ENCODE assay signal across 25 cellular contexts in genomic region chr6:119343573-119344146, GRCh38. TPM values are rescaled to one million over a fixed set of nuclear protein-coding genes. Genes with fewer than 3 reads are reported as not detected.
A peak's percentile ranks its signal among the peaks of the same experiment; 100 is the strongest.
DNase-seq lines count a peak whose midpoint lies in the region; ATAC-seq and TF ChIP-seq lines count a peak whose summit lies in the region.
"Had no signal": no experiment of that assay in that cellular context is flagged by ENCODE, and none has a peak within 500 bp of the region (broad histone marks: within the 10 kb centered on the region; RNA-seq: fewer than 3 reads in every experiment).

No MANE protein-coding gene starts in this region.

- no CpG with 5 or more reads among the region's 5 CpGs for WGBS in trophoblast cell (ENCODE audit: extremely low coverage, insufficient coverage, insufficient read length)

- H3K4me3 ChIP-seq in KMS-11 (IDR thresholded peaks at IDR 0.05; ENCODE audit: insufficient read depth, low read depth, low read length) (no peak overlapping the region), trophoblast cell (ENCODE audit: low read depth, low read length) (no peak overlapping the region), neural progenitor cell (no peak overlapping the region), mucosa of descending colon (no peak overlapping the region)
- H3K4me3 ChIP-seq: colonic mucosa, uterus had no signal

- CTCF ChIA-PET in CD4-positive, alpha-beta T cell (lab: Charles Lee) = interaction anchor here (0.7 to 2.7 kb wide), 2 partner anchors 9 to 458 kb away, joined by 3 to 8 read pairs; no protein-coding TSS in a partner anchor

- H2BK12ac ChIP-seq in trophoblast cell (ENCODE audit: low read length) = no peak overlapping the region

- no peak overlapping the region for H4K8ac ChIP-seq in trophoblast cell (ENCODE audit: low read depth, low read length)

- no peak overlapping the region for H2BK120ac ChIP-seq in trophoblast cell (ENCODE audit: insufficient read depth, low read length, poor library complexity)

- H3K9ac ChIP-seq in KMS-11 = no peak overlapping the region
- H3K9ac ChIP-seq in trophoblast cell (ENCODE audit: low read length) = no peak overlapping the region
- no peak overlapping the region for H3K9ac ChIP-seq in neural progenitor cell

- peak overlapping the region; percentile 6 for H3K27ac Mint-ChIP-seq in CD4-positive, alpha-beta T cell
- H3K27ac Mint-ChIP-seq in central memory CD8-positive, alpha-beta T cell (ENCODE audit: low read depth) = peak overlapping the region; percentile 20
- H3K27ac Mint-ChIP-seq in neural progenitor cell = no peak overlapping the region
- H3K27ac Mint-ChIP-seq: activated CD4-positive, alpha-beta memory T cell treated with anti-CD3 and anti-CD28 coated beads, Interleukin-2, amount 10 ng/mL, durations not matched to agents 7 days and 5 days; activated naive CD4-positive, alpha-beta T cell treated with anti-CD3 and anti-CD28 coated beads for 36 hours had no signal

- H3K14ac ChIP-seq in trophoblast cell (ENCODE audit: low read length) = no peak overlapping the region

- no peak for DNase-seq in CD4-positive, alpha-beta T cell
- DNase-seq in central memory CD8-positive, alpha-beta T cell (ENCODE audit: low spot score in 2 of 2) = no peak
- DNase-seq in trophoblast cell (peak; percentile 22 to 81), NCI-H1694 (lab: John Stamatoyannopoulos, UW) (no peak), neural progenitor cell (ENCODE audit: low spot score) (no peak), mucosa of descending colon (no peak)
- DNase-seq: activated CD4-positive, alpha-beta memory T cell treated with anti-CD3 and anti-CD28 coated beads, Interleukin-2, amount 10 ng/mL, durations not matched to agents 7 days and 5 days; activated T-cell treated with anti-CD3 and anti-CD28 coated beads for 4 hours; amygdala; C1 segment of cervical spinal cord; colonic mucosa; DMS 273 treated with DMSO at 0.1 percent for 48 hours; IMR-90; kidney; lower lobe of right lung; NCI-H1417 treated with DMSO at 0.1 percent for 48 hours; NCI-H2107; NCI-H446; PC-3; stimulated activated CD4-positive, alpha-beta T cell treated with anti-CD3 and anti-CD28 coated beads, Interleukin-2, amount 100 ng/mL, for 24 hours; T1000; uterus had no signal

- no peak overlapping the region for H2AFZ ChIP-seq in KMS-11 (ENCODE audit: low read depth)
- H2AFZ ChIP-seq in trophoblast cell (ENCODE audit: insufficient read depth, low read length, poor library complexity) = no peak overlapping the region
- no peak overlapping the region for H2AFZ ChIP-seq in neural progenitor cell (replicated peaks)

- peaks cover 99% of the 10 kb centered on the region for H3K79me2 ChIP-seq in KMS-11 (ENCODE audit: insufficient read depth, low read depth)
- peaks cover 4% of the 10 kb centered on the region for H3K79me2 ChIP-seq in trophoblast cell (ENCODE audit: control insufficient read depth, insufficient read depth, low read length, poor library complexity)
- no peaks in the 10 kb centered on the region for H3K79me2 ChIP-seq in neural progenitor cell (ENCODE audit: low read depth)

- peaks cover 66% of the 10 kb centered on the region for H3K4me1 Mint-ChIP-seq in CD4-positive, alpha-beta T cell (ENCODE audit: low read depth)
- peaks cover 80% of the 10 kb centered on the region for H3K4me1 Mint-ChIP-seq in central memory CD8-positive, alpha-beta T cell
- peaks cover 35% of the 10 kb centered on the region for H3K4me1 Mint-ChIP-seq in neural progenitor cell

- H3K27me3 Mint-ChIP-seq in CD4-positive, alpha-beta T cell = no peaks in the 10 kb centered on the region
- H3K27me3 Mint-ChIP-seq in central memory CD8-positive, alpha-beta T cell = no peaks in the 10 kb centered on the region
- no peaks in the 10 kb centered on the region for H3K27me3 Mint-ChIP-seq in neural progenitor cell (ENCODE audit: insufficient read depth, low read depth)
- H3K27me3 Mint-ChIP-seq: activated CD4-positive, alpha-beta memory T cell treated with anti-CD3 and anti-CD28 coated beads, Interleukin-2, amount 10 ng/mL, durations not matched to agents 7 days and 5 days had no signal

- H4K12ac ChIP-seq in trophoblast cell (ENCODE audit: low read depth, low read length) = no peak overlapping the region

- H3K36me3 Mint-ChIP-seq in CD4-positive, alpha-beta T cell (ENCODE audit: low read depth) = peaks cover 5% of the 10 kb centered on the region
- H3K36me3 Mint-ChIP-seq in central memory CD8-positive, alpha-beta T cell (ENCODE audit: insufficient read depth) = peaks cover 6% of the 10 kb centered on the region
- H3K36me3 Mint-ChIP-seq in neural progenitor cell = peaks cover 2% of the 10 kb centered on the region

- no peaks in the 10 kb centered on the region for H3K9me3 ChIP-seq in CD4-positive, alpha-beta T cell (ENCODE audit: control insufficient read depth, low read length)
- H3K9me3 ChIP-seq in trophoblast cell (ENCODE audit: insufficient read depth, low read depth, low read length) (no peaks in the 10 kb centered on the region), neural progenitor cell (ENCODE audit: low read depth) (no peaks in the 10 kb centered on the region), mucosa of descending colon (no peaks in the 10 kb centered on the region)
- H3K9me3 ChIP-seq: colonic mucosa, lower lobe of right lung, uterus had no signal

- no peak for ATAC-seq in CD4-positive, alpha-beta T cell (ENCODE audit: poor library complexity)
- ATAC-seq in central memory CD8-positive, alpha-beta T cell (replicated peaks; ENCODE audit: extremely low read depth, poor library complexity, severe bottlenecking) = no peak
- no peak for ATAC-seq in mucosa of descending colon
- ATAC-seq: lower lobe of right lung, PC-3, Right ventricle myocardium inferior had no signal

- H3K18ac ChIP-seq in trophoblast cell (ENCODE audit: low read length) = no peak overlapping the region

- TF ChIP-seq CTCF in CD4-positive, alpha-beta T cell (IDR thresholded peaks at IDR 0.05) = no peak
- TF ChIP-seq CTCF in KMS-11 (conservative IDR thresholded peaks at IDR 0.05; ENCODE audit: low read depth, low read length) = no peak
- no peak for TF ChIP-seq CTCF in neural progenitor cell (IDR thresholded peaks at IDR 0.05)
- no peak for TF ChIP-seq CTCF in mucosa of descending colon (IDR thresholded peaks at IDR 0.05)

- intact Hi-C loops in CD4-positive, alpha-beta T cell (cut with DNase I, micrococcal nuclease) = loop anchor here in 1 of 2 experiments (10.0 kb wide), 3 partner anchors 409 to 1991 kb away; partner anchors contain the start of genes MCM9, NUS1 and TBC1D32
- intact Hi-C loops in mucosa of descending colon (cut with DNase I, micrococcal nuclease) = no loop called here

- no peak overlapping the region for H3K27ac ChIP-seq in CD4-positive, alpha-beta T cell (ENCODE audit: low read depth, low read length)
- H3K27ac ChIP-seq in KMS-11 (no peak overlapping the region), trophoblast cell (ENCODE audit: low read depth, low read length) (no peak overlapping the region), neural progenitor cell (no peak overlapping the region)
- H3K27ac ChIP-seq: colonic mucosa, lower lobe of right lung, uterus had no signal

- no peak overlapping the region for H4K91ac ChIP-seq in trophoblast cell (ENCODE audit: low read depth, low read length)

- H3K4me1 ChIP-seq in KMS-11 (ENCODE audit: low read depth, poor library complexity, severe bottlenecking) = peaks cover 33% of the 10 kb centered on the region
- peaks cover 3 to 7% of the 10 kb centered on the region in 2 experiments for H3K4me1 ChIP-seq in trophoblast cell (ENCODE audit: control insufficient read depth in 1 of 2, insufficient read depth in 2 of 2, low read length in 2 of 2)
- peaks cover 20% of the 10 kb centered on the region for H3K4me1 ChIP-seq in neural progenitor cell
- H3K4me1 ChIP-seq in mucosa of descending colon (ENCODE audit: low read depth) = peaks cover 31% of the 10 kb centered on the region
- H3K4me1 ChIP-seq: colonic mucosa, uterus had no signal

- H3K36me3 ChIP-seq in KMS-11 (ENCODE audit: insufficient read depth) (no peaks in the 10 kb centered on the region; the same call in 1 of the 2 replicates), trophoblast cell (ENCODE audit: control insufficient read depth in 1 of 2, insufficient read depth in 2 of 2, low read length in 2 of 2) (peaks cover 2 to 6% of the 10 kb centered on the region in 2 experiments), neural progenitor cell (no peaks in the 10 kb centered on the region), mucosa of descending colon (ENCODE audit: low read depth) (no peaks in the 10 kb centered on the region)
- H3K36me3 ChIP-seq: colonic mucosa, lower lobe of right lung, uterus had no signal

- H3F3A ChIP-seq in neural progenitor cell (ENCODE audit: low read depth) = peaks cover 20% of the 10 kb centered on the region

- no peak overlapping the region for H3K4me3 Mint-ChIP-seq in CD4-positive, alpha-beta T cell
- no peak overlapping the region for H3K4me3 Mint-ChIP-seq in central memory CD8-positive, alpha-beta T cell
- H3K4me3 Mint-ChIP-seq in neural progenitor cell = no peak overlapping the region
- H3K4me3 Mint-ChIP-seq: activated CD4-positive, alpha-beta memory T cell treated with anti-CD3 and anti-CD28 coated beads, Interleukin-2, amount 10 ng/mL, durations not matched to agents 7 days and 5 days; activated naive CD4-positive, alpha-beta T cell treated with anti-CD3 and anti-CD28 coated beads for 36 hours had no signal

- H3K23ac ChIP-seq in trophoblast cell (ENCODE audit: low read length) = no peak overlapping the region

- H3K9me3 Mint-ChIP-seq in CD4-positive, alpha-beta T cell = no peaks in the 10 kb centered on the region
- H3K9me3 Mint-ChIP-seq in central memory CD8-positive, alpha-beta T cell = no peaks in the 10 kb centered on the region
- H3K9me3 Mint-ChIP-seq in neural progenitor cell = no peaks in the 10 kb centered on the region
- H3K9me3 Mint-ChIP-seq: activated CD4-positive, alpha-beta memory T cell treated with anti-CD3 and anti-CD28 coated beads, Interleukin-2, amount 10 ng/mL, durations not matched to agents 7 days and 5 days; activated naive CD4-positive, alpha-beta T cell treated with anti-CD3 and anti-CD28 coated beads for 36 hours had no signal

- H3K4me2 ChIP-seq in KMS-11 (0 out of 2 replicates have a peak overlapping the region, but pooled peaks have one; percentile 69), trophoblast cell (ENCODE audit: low read length) (no peak overlapping the region), neural progenitor cell (no peak overlapping the region)

- H3K27me3 ChIP-seq in CD4-positive, alpha-beta T cell (ENCODE audit: control insufficient read depth, insufficient read depth, low read length) = no peaks in the 10 kb centered on the region
- no peaks in the 10 kb centered on the region for H3K27me3 ChIP-seq in KMS-11 (ENCODE audit: insufficient read depth, low read depth)
- H3K27me3 ChIP-seq in trophoblast cell (ENCODE audit: insufficient read depth, low read length) = no peaks in the 10 kb centered on the region
- H3K27me3 ChIP-seq in neural progenitor cell = peaks cover 35% of the 10 kb centered on the region
- H3K27me3 ChIP-seq: colonic mucosa, uterus had no signal

- H4K20me1 ChIP-seq in KMS-11 (ENCODE audit: insufficient read depth) (no peaks in the 10 kb centered on the region), neural progenitor cell (ENCODE audit: low read depth) (peaks cover 20% of the 10 kb centered on the region)

- POLR2A ChIA-PET in CD4-positive, alpha-beta T cell (lab: Charles Lee) = interaction anchor here (1.1 to 2.5 kb wide), 3 partner anchors 9 to 29 kb away, joined by 3 to 10 read pairs (median 5); no protein-coding TSS in a partner anchor

- no peak overlapping the region for H3K4ac ChIP-seq in trophoblast cell (ENCODE audit: low read depth, low read length)

- H2AK5ac ChIP-seq in trophoblast cell (ENCODE audit: low read length) = no peak overlapping the region

- peaks cover 4% of the 10 kb centered on the region for H3K79me1 ChIP-seq in trophoblast cell (ENCODE audit: low read length)

- no peak overlapping the region for H2BK5ac ChIP-seq in trophoblast cell (ENCODE audit: low read depth, low read length, poor library complexity)

RNA-seq across cellular contexts. Expression of gene MAN1A1, which starts 5.9 kb away (rescaled TPM):
- 1 to 10 TPM; 4.5 to 4.9 TPM for total RNA-seq in CD4-positive, alpha-beta T cell
- 29.1 and 30.7 TPM in 2 replicates for polyA plus RNA-seq in trophoblast cell (2013)
- total RNA-seq in neural progenitor cell (ENCODE audit: low replicate concordance) (4.0 and 5.2 TPM in 2 replicates), mucosa of descending colon (10 to 100 TPM; 45.1 to 74.2 (median 66.4) TPM)

Comparison
In these comparisons a context has a peak if more than half of its experiments do, and no peak if none do; other contexts are left out.
1. DNase-seq: peak in trophoblast cell (2 of 2); none in CD4-positive, alpha-beta T cell (0 of 10), central memory CD8-positive, alpha-beta T cell (0 of 2), NCI-H1694 (single experiment), neural progenitor cell (single experiment) and mucosa of descending colon (0 of 3).